Comparison of ENCODE assay signal across 13 cellular contexts in the genomic region with DNA sequence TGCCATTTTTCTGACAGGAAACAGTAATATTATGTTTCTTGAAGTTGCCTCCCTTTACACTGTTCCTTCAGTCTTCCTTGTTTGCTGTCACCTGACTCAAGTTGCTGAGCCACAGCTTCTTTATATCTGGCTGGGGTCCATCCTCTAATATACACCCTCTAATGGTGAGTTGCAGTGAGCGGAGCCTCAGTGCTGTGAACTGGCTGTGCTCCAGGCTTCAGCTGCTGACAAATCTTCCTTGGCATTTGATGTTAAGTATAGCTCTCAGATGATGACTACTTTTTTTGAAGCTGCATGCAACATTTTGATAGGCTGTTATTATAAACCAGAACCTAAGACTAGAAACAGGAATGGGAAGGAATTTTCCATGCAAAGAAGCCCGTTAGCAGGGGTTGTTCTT.
DNase-seq lines count a peak whose midpoint lies in the region; ATAC-seq and TF ChIP-seq lines count a peak whose summit lies in the region.
"Had no signal": no experiment of that assay in that cellular context is flagged by ENCODE, and none has a peak within 500 bp of the region (broad histone marks: within the 10 kb centered on the region; RNA-seq: fewer than 3 reads in every experiment).

No MANE protein-coding gene starts in this region.

- H3K79me2 ChIP-seq in mammary epithelial cell (ENCODE audit: insufficient read depth, low read length), result no peaks in the 10 kb centered on the region

- intact Hi-C loops in mammary epithelial cell (cut with micrococcal nuclease), result no loop called here
- intact Hi-C loops in Caco-2 (cut with micrococcal nuclease; ENCODE audit: unreplicated experiment), result loop anchor here (10.0 kb wide), 1 partner anchor 196 kb away; no protein-coding TSS in a partner anchor

- no peaks in the 10 kb centered on the region for H3K27me3 Mint-ChIP-seq in Caco-2 (ENCODE audit: insufficient read depth, unreplicated experiment)
- H3K27me3 Mint-ChIP-seq: naive B cell; stimulated activated naive B cell treated with anti-CD40 and anti-IgM and Interleukin-4, amounts not matched to agents 10 μg/mL and 1 μg/mL and 100 μg/mL, for 72 hours had no signal

- no peaks in the 10 kb centered on the region for H3K36me3 Mint-ChIP-seq in Caco-2 (ENCODE audit: insufficient read depth, unreplicated experiment)
- H3K36me3 Mint-ChIP-seq: naive B cell; stimulated activated naive B cell treated with anti-CD40 and anti-IgM and Interleukin-4, amounts not matched to agents 10 μg/mL and 1 μg/mL and 100 μg/mL, for 72 hours had no signal

- H3K27ac Mint-ChIP-seq in Caco-2 (ENCODE audit: unreplicated experiment), result no peak overlapping the region
- H3K27ac Mint-ChIP-seq: stimulated activated naive B cell treated with anti-CD40 and anti-IgM and Interleukin-4, amounts not matched to agents 10 μg/mL and 1 μg/mL and 100 μg/mL, for 72 hours had no signal

- no peak for TF ChIP-seq POLR2A in GM18505 (IDR thresholded peaks at IDR 0.05; ENCODE audit: borderline replicate concordance, extremely low read depth, insufficient read depth, insufficient read length)

- POLR2A ChIA-PET in Caco-2 (lab: Charles Lee), result no interaction called here

- H3K4me3 ChIP-seq in mammary epithelial cell (replicated peaks in 1 of 3; ENCODE audit: insufficient read depth in 1 of 3, low read depth in 2 of 3, low read length in 3 of 3) (no peak overlapping the region), Caco-2 (ENCODE audit: low read depth, low read length) (no peak overlapping the region)

- H3K36me3 ChIP-seq in mammary epithelial cell (ENCODE audit: insufficient read depth, low read length), result no peaks in the 10 kb centered on the region
- no peaks in the 10 kb centered on the region for H3K36me3 ChIP-seq in Caco-2 (ENCODE audit: control insufficient read depth, insufficient read depth, low read length)

- no peaks in the 10 kb centered on the region for H3K4me1 Mint-ChIP-seq in Caco-2 (ENCODE audit: low read depth, unreplicated experiment)
- H3K4me1 Mint-ChIP-seq: stimulated activated naive B cell treated with anti-CD40 and anti-IgM and Interleukin-4, amounts not matched to agents 10 μg/mL and 1 μg/mL and 100 μg/mL, for 72 hours had no signal

- no peaks in the 10 kb centered on the region for H3K9me3 ChIP-seq in mammary epithelial cell (replicated peaks; ENCODE audit: insufficient read depth, low read length)
- H3K9me3 ChIP-seq in Caco-2, result no peaks in the 10 kb centered on the region

- no peak overlapping the region for H3K4me2 ChIP-seq in mammary epithelial cell (ENCODE audit: insufficient read depth, low read depth, low read length)

- no peaks in the 10 kb centered on the region for H3K9me3 Mint-ChIP-seq in Caco-2 (ENCODE audit: unreplicated experiment)

- WGBS in mammary epithelial cell (ENCODE audit: low coverage, missing lambda C conversion rate), result 25% methylated on average over 2 of the region's 2 CpGs

- H4K20me1 ChIP-seq in mammary epithelial cell (ENCODE audit: insufficient read depth, low read length), result no peaks in the 10 kb centered on the region

- H3K9ac ChIP-seq in mammary epithelial cell (ENCODE audit: insufficient read depth, low read length), result no peak overlapping the region

- DNase-seq in Ammon's horn (ENCODE audit: low spot score) (peak; percentile 30), NCI-H1092 treated with DMSO at 0.1 percent for 48 hours (lab: John Stamatoyannopoulos, UW) (peak; percentile 64), mammary epithelial cell (peak; percentile 6), iris pigment epithelial cell (ENCODE audit: low read depth) (peak; percentile 42), HK-2 (ENCODE audit: unreplicated experiment) (no peak), Caco-2 (no peak)
- DNase-seq: AML-193; dermis blood vessel endothelial cell; naive B cell; NCI-H146; stimulated activated naive B cell treated with anti-CD40 and anti-IgM and Interleukin-4, amounts not matched to agents 10 μg/mL and 1 μg/mL and 100 μg/mL, for 72 hours had no signal

- no peak overlapping the region for H3K4me3 Mint-ChIP-seq in Caco-2 (ENCODE audit: unreplicated experiment)
- H3K4me3 Mint-ChIP-seq: naive B cell; stimulated activated naive B cell treated with anti-CD40 and anti-IgM and Interleukin-4, amounts not matched to agents 10 μg/mL and 1 μg/mL and 100 μg/mL, for 72 hours had no signal

- no peak for TF ChIP-seq CTCF in mammary epithelial cell (conservative IDR thresholded peaks at IDR 0.05 in 1 of 2, IDR thresholded peaks at IDR 0.05 in 1 of 2; ENCODE audit: extremely low read depth in 1 of 2, insufficient read depth in 1 of 2, low read depth in 1 of 2, low read length in 2 of 2)
- no peak for TF ChIP-seq CTCF in Caco-2 (IDR thresholded peaks at IDR 0.05; ENCODE audit: insufficient read depth in 1 of 2, low read depth in 1 of 2, low read length in 1 of 2, severe bottlenecking in 1 of 2, unreplicated experiment in 1 of 2)

- no TSS peak for BruUV-seq in mammary epithelial cell (replicated peaks; lab: Mats Ljungman, UMichigan)
- BruUV-seq in Caco-2 (replicated peaks; lab: Mats Ljungman, UMichigan), result no TSS peak

- dilution Hi-C loops in mammary epithelial cell (cut with HindIII; ENCODE audit: low sequenced_read_pairs), result no loop called here

- in situ Hi-C loops in mammary epithelial cell (cut with MboI; ENCODE audit: low sequenced_read_pairs in 2 of 2), result no loop called here

- CTCF ChIA-PET in mammary epithelial cell (lab: Charles Lee; ENCODE audit: low non-redundant PET) (no interaction called here), Caco-2 (lab: Charles Lee) (no interaction called here)

- no peak for ATAC-seq in GM18505 (IDR thresholded peaks at IDR 0.05; ENCODE audit: unreplicated experiment)
- ATAC-seq in HG03571 (IDR thresholded peaks at IDR 0.05; ENCODE audit: unreplicated experiment), result no peak
- ATAC-seq: stimulated activated naive B cell treated with anti-CD40 and anti-IgM and Interleukin-4, amounts not matched to agents 10 μg/mL and 1 μg/mL and 100 μg/mL, for 72 hours had no signal

- no peaks in the 10 kb centered on the region for H3K4me1 ChIP-seq in mammary epithelial cell (ENCODE audit: insufficient read depth, low read length)
- 0 out of 2 replicates have a peak, but pooled peaks cover 3% of the 10 kb centered on the region for H3K4me1 ChIP-seq in Caco-2

- H3K27ac ChIP-seq in mammary epithelial cell (ENCODE audit: insufficient read depth, low read depth, low read length), result no peak overlapping the region

- H2AFZ ChIP-seq in mammary epithelial cell (ENCODE audit: low read depth, low read length), result no peak overlapping the region

- H3K27me3 ChIP-seq in mammary epithelial cell (ENCODE audit: insufficient read depth, low read length) (no peaks in the 10 kb centered on the region), Caco-2 (replicated peaks; ENCODE audit: control insufficient read depth, insufficient read depth, low read length) (no peaks in the 10 kb centered on the region)

Comparison
In these comparisons a context has a peak if more than half of its experiments do, and no peak if none do; other contexts are left out.
1. DNase-seq: peak in Ammon's horn (single experiment), NCI-H1092 treated with DMSO at 0.1 percent for 48 hours (single experiment), mammary epithelial cell (single experiment) and iris pigment epithelial cell (single experiment); none in HK-2 (single experiment) and Caco-2 (0 of 2).